In the genomic region with DNA sequence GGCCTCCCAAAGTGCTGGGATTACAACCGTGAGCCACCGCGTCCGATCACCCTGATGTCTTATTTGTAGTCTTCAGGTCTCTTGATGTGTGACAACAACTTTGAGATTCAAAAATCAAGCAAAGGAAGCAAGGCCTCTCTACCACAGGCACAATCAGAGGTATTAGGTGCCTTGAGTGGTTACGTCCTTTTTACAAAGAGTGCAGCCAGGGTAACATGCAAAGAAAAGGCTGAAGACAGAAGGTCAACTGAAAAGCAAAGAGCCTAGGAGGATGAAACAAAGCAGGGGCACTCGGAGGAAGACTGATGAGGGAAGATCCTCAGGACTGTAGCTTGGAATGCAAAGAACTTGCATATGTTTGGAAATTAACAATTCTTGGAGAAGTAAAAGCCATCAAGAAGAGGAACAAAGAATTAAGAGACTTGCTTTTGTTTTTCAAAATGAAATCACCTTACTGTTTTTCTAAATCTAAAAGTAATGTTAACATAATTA, we compare ENCODE assay signal across 18 cellular contexts.
DNase-seq lines count a peak whose midpoint lies in the region; ATAC-seq and TF ChIP-seq lines count a peak whose summit lies in the region.
"Had no signal": no experiment of that assay in that cellular context is flagged by ENCODE, and none has a peak within 500 bp of the region (broad histone marks: within the 10 kb centered on the region; RNA-seq: fewer than 3 reads in every experiment).

No MANE protein-coding gene starts in this region.

- no peak overlapping the region for H3K27ac Mint-ChIP-seq in neural progenitor cell
- no peak overlapping the region for H3K27ac Mint-ChIP-seq in stimulated activated effector memory CD8-positive, alpha-beta T cell treated with anti-CD3 and anti-CD28 coated beads, Interleukin-12 subunit alpha, Interleukin-12 subunit beta, amount 100 ng/mL, for 72 hours
- H3K27ac Mint-ChIP-seq: CD8-positive, alpha-beta memory T cell; HFFc6 had no signal

- H3K27me3 Mint-ChIP-seq in neural progenitor cell (ENCODE audit: insufficient read depth, low read depth) = no peaks in the 10 kb centered on the region
- H3K27me3 Mint-ChIP-seq: IgD-negative memory B cell had no signal

- peak; percentile 33 for DNase-seq in NT2/D1 (ENCODE audit: low read depth, low spot score)
- peak; percentile 43 for DNase-seq in neural progenitor cell (ENCODE audit: low spot score)
- DNase-seq in stimulated activated effector memory CD8-positive, alpha-beta T cell treated with anti-CD3 and anti-CD28 coated beads, Interleukin-12 subunit alpha, Interleukin-12 subunit beta, amount 100 ng/mL, for 72 hours (ENCODE audit: low spot score in 2 of 2) = no peak
- no peak for DNase-seq in T1000 (lab: John Stamatoyannopoulos, UW)
- no peak for DNase-seq in stimulated activated CD4-positive, alpha-beta T cell treated with anti-CD3 and anti-CD28 coated beads, Interleukin-2, amount 100 ng/mL, for 24 hours
- DNase-seq: 8988T; CD8-positive, alpha-beta memory T cell; DMS79; GM23248; HFFc6; NCI-H187; NCI-H446; PC-3 had no signal

- H3K4me2 ChIP-seq in BLaER1 = peak overlapping the region; percentile 38
- peak overlapping the region; percentile 48 for H3K4me2 ChIP-seq in neural progenitor cell

- no peaks in the 10 kb centered on the region for H3K9me3 Mint-ChIP-seq in neural progenitor cell
- no peaks in the 10 kb centered on the region for H3K9me3 Mint-ChIP-seq in stimulated activated effector memory CD8-positive, alpha-beta T cell treated with anti-CD3 and anti-CD28 coated beads, Interleukin-12 subunit alpha, Interleukin-12 subunit beta, amount 100 ng/mL, for 72 hours
- H3K9me3 Mint-ChIP-seq: CD8-positive, alpha-beta memory T cell; IgD-negative memory B cell had no signal

- H4K20me1 ChIP-seq in BLaER1 (peaks cover 79% of the 10 kb centered on the region), neural progenitor cell (ENCODE audit: low read depth) (no peaks in the 10 kb centered on the region)

- no peak overlapping the region for H2AFZ ChIP-seq in neural progenitor cell (replicated peaks)
- H2AFZ ChIP-seq: GM23248 had no signal

- peaks cover 12% of the 10 kb centered on the region for H3K4me1 Mint-ChIP-seq in neural progenitor cell
- H3K4me1 Mint-ChIP-seq in stimulated activated effector memory CD8-positive, alpha-beta T cell treated with anti-CD3 and anti-CD28 coated beads, Interleukin-12 subunit alpha, Interleukin-12 subunit beta, amount 100 ng/mL, for 72 hours = no peaks in the 10 kb centered on the region
- H3K4me1 Mint-ChIP-seq: CD8-positive, alpha-beta memory T cell had no signal

- no peaks in the 10 kb centered on the region for H3K9me3 ChIP-seq in BLaER1
- no peaks in the 10 kb centered on the region for H3K9me3 ChIP-seq in NT2/D1 (ENCODE audit: insufficient read depth, low read length)
- no peaks in the 10 kb centered on the region for H3K9me3 ChIP-seq in iPS-15b (ENCODE audit: control insufficient read depth, insufficient read depth, low read length)
- H3K9me3 ChIP-seq in neural progenitor cell (ENCODE audit: low read depth) = no peaks in the 10 kb centered on the region

- no peaks in the 10 kb centered on the region for H3K27me3 ChIP-seq in BLaER1
- no peaks in the 10 kb centered on the region for H3K27me3 ChIP-seq in NT2/D1 (ENCODE audit: insufficient read depth, insufficient read length)
- H3K27me3 ChIP-seq in iPS-15b (ENCODE audit: control insufficient read depth, insufficient read depth, low read length) = peaks cover 14% of the 10 kb centered on the region
- peaks cover 14% of the 10 kb centered on the region for H3K27me3 ChIP-seq in neural progenitor cell

- H3K4me3 ChIP-seq in BLaER1 (0 out of 2 replicates have a peak overlapping the region, but pooled peaks have one; percentile 11), NT2/D1 (ENCODE audit: insufficient read length, low read depth) (peak overlapping the region; percentile 15), iPS-15b (ENCODE audit: low read depth, low read length) (peak overlapping the region; percentile 31), neural progenitor cell (peak overlapping the region; percentile 2)
- H3K4me3 ChIP-seq: GM23248 had no signal

- H3K4me1 ChIP-seq in BLaER1 (peaks cover 90% of the 10 kb centered on the region), NT2/D1 (ENCODE audit: insufficient read depth, insufficient read length) (no peaks in the 10 kb centered on the region), iPS-15b (ENCODE audit: control insufficient read depth, insufficient read depth, low read length) (peaks cover 10% of the 10 kb centered on the region), neural progenitor cell (no peaks in the 10 kb centered on the region)

- no peaks in the 10 kb centered on the region for H3K36me3 Mint-ChIP-seq in neural progenitor cell
- no peaks in the 10 kb centered on the region for H3K36me3 Mint-ChIP-seq in stimulated activated effector memory CD8-positive, alpha-beta T cell treated with anti-CD3 and anti-CD28 coated beads, Interleukin-12 subunit alpha, Interleukin-12 subunit beta, amount 100 ng/mL, for 72 hours
- H3K36me3 Mint-ChIP-seq: CD8-positive, alpha-beta memory T cell had no signal

- H3K36me3 ChIP-seq in BLaER1 (peaks cover 91% of the 10 kb centered on the region), NT2/D1 (ENCODE audit: insufficient read depth, insufficient read length, low read length) (no peaks in the 10 kb centered on the region), iPS-15b (ENCODE audit: control insufficient read depth, insufficient read depth, low read length) (no peaks in the 10 kb centered on the region), neural progenitor cell (no peaks in the 10 kb centered on the region)

- H3K9ac ChIP-seq in BLaER1 (0 out of 2 replicates have a peak overlapping the region, but pooled peaks have one; percentile 22), NT2/D1 (ENCODE audit: insufficient read length, low read depth) (no peak overlapping the region), iPS-15b (ENCODE audit: low read depth, low read length) (no peak overlapping the region), neural progenitor cell (no peak overlapping the region)
- H3K9ac ChIP-seq: GM23248 had no signal

- peak overlapping the region; percentile 49 for H3K27ac ChIP-seq in BLaER1
- no peak overlapping the region for H3K27ac ChIP-seq in neural progenitor cell
- H3K27ac ChIP-seq: GM23248, RWPE1 had no signal

- no peak for TF ChIP-seq CTCF in neural progenitor cell (IDR thresholded peaks at IDR 0.05)

- H3K4me3 Mint-ChIP-seq in neural progenitor cell = no peak overlapping the region
- H3K4me3 Mint-ChIP-seq in stimulated activated effector memory CD8-positive, alpha-beta T cell treated with anti-CD3 and anti-CD28 coated beads, Interleukin-12 subunit alpha, Interleukin-12 subunit beta, amount 100 ng/mL, for 72 hours = no peak overlapping the region
- H3K4me3 Mint-ChIP-seq: CD8-positive, alpha-beta memory T cell; HFFc6 had no signal

- H3K79me2 ChIP-seq in neural progenitor cell (ENCODE audit: low read depth) = no peaks in the 10 kb centered on the region

- no peak for ATAC-seq in stimulated activated effector memory CD8-positive, alpha-beta T cell treated with anti-CD3 and anti-CD28 coated beads, Interleukin-12 subunit alpha, Interleukin-12 subunit beta, amount 100 ng/mL, for 72 hours
- ATAC-seq in HG03378 (IDR thresholded peaks at IDR 0.05; ENCODE audit: unreplicated experiment) = no peak
- ATAC-seq: PC-3 had no signal

- no peaks in the 10 kb centered on the region for H3F3A ChIP-seq in neural progenitor cell (ENCODE audit: low read depth)

Comparison
In these comparisons a context has a peak if more than half of its experiments do, and no peak if none do; other contexts are left out.
1. DNase-seq: peak in NT2/D1 (single experiment) and neural progenitor cell (single experiment); none in stimulated activated effector memory CD8-positive, alpha-beta T cell treated with anti-CD3 and anti-CD28 coated beads, Interleukin-12 subunit alpha, Interleukin-12 subunit beta, amount 100 ng/mL, for 72 hours (0 of 2), T1000 (single experiment) and stimulated activated CD4-positive, alpha-beta T cell treated with anti-CD3 and anti-CD28 coated beads, Interleukin-2, amount 100 ng/mL, for 24 hours (0 of 2).
2. Peak in every context shown above with its lines, with median percentiles within 50 percentile points of each other: H3K4me3 ChIP-seq.